ENCODE assay signal across 17 cellular contexts in the genomic region with DNA sequence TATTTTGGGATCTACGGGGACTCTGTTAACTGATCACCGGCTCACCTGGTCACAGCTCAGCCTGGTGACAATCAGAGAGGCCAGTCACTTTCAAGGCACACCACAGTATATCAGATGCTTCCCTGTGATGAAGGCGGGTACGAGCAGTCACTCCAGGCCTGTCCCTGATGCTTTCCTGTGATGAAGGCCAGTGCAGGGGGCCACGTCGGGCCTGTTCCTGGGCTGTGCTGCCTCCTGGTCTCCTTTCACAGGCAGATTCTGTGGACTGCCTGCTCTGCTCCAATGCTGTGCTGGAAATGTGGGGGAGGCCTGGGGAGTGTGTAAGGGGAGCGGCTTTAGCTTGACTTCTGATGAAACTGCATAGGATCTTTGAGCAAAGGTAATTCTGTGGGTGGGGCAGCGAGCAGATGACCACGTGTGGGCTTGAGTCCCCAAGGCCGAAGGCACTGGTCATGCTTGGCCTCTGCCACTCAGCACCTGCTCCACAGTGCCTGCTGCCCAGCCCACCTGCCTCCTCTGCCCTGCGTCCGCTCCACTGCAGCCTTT.
A peak's percentile ranks its signal among the peaks of the same experiment; 100 is the strongest.
DNase-seq lines count a peak whose midpoint lies in the region; ATAC-seq, FAIRE-seq and TF ChIP-seq lines count a peak whose summit lies in the region.
"Had no signal": no experiment of that assay in that cellular context is flagged by ENCODE, and none has a peak within 500 bp of the region (broad histone marks: within the 10 kb centered on the region; RNA-seq: fewer than 3 reads in every experiment).

No MANE protein-coding gene starts in this region.

- H3K27ac ChIP-seq in left ventricle myocardium inferior (replicated peaks) = no peak overlapping the region
- no peak overlapping the region for H3K27ac ChIP-seq in mesenchymal stem cell (ENCODE audit: low read length, poor library complexity, severe bottlenecking)
- no peak overlapping the region for H3K27ac ChIP-seq in HepG2 (ENCODE audit: extremely low read length, insufficient read depth, low read length)
- H3K27ac ChIP-seq: BLaER1 had no signal

- TF ChIP-seq RAD21 in HepG2 (CRISPR knock-in tag; IDR thresholded peaks at IDR 0.05) = no peak

- H4K20me1 ChIP-seq in HepG2 (ENCODE audit: insufficient read depth, low read length) = no peaks in the 10 kb centered on the region
- H4K20me1 ChIP-seq: BLaER1 had no signal

- no peak overlapping the region for H3K27ac Mint-ChIP-seq in chondrocyte (ENCODE audit: unreplicated experiment)
- peak overlapping the region; percentile 5 for H3K27ac Mint-ChIP-seq in type B pancreatic cell
- H3K27ac Mint-ChIP-seq: CD14-positive monocyte; CD4-positive, alpha-beta memory T cell had no signal

- H2AK5ac ChIP-seq in mesenchymal stem cell (ENCODE audit: low read length, severe bottlenecking) = no peak overlapping the region

- peak; percentile 16 for DNase-seq in Right ventricle myocardium inferior (ENCODE audit: missing footprints)
- DNase-seq in left ventricle myocardium inferior = no peak
- peak; percentile 64 for DNase-seq in chondrocyte (ENCODE audit: low spot score)
- no peak for DNase-seq in mesenchymal stem cell
- no peak for DNase-seq in type B pancreatic cell (ENCODE audit: extremely low spot score, unreplicated experiment)
- no peak for DNase-seq in HepG2 (ENCODE audit: low spot score)
- DNase-seq in GOT3 (lab: John Stamatoyannopoulos, UW) = no peak
- DNase-seq: 8988T; CD4-positive, alpha-beta memory T cell; DMS153; DMS79 treated with DMSO at 0.1 percent for 48 hours; GF-D8 had no signal

- H3K79me2 ChIP-seq in HepG2 (ENCODE audit: insufficient read depth, low read length) = no peaks in the 10 kb centered on the region

- TF ChIP-seq CTCF in left ventricle myocardium inferior (IDR thresholded peaks at IDR 0.05; ENCODE audit: borderline replicate concordance) (no peak), chondrocyte (IDR thresholded peaks at IDR 0.05) (no peak), type B pancreatic cell (conservative IDR thresholded peaks at IDR 0.05) (no peak), HepG2 (CRISPR knock-in tag; IDR thresholded peaks at IDR 0.05) (no peak)

- H3K36me3 ChIP-seq in left ventricle myocardium inferior = no peaks in the 10 kb centered on the region
- H3K36me3 ChIP-seq in mesenchymal stem cell (ENCODE audit: control insufficient read depth in 1 of 2, insufficient read depth in 2 of 2, low read depth in 1 of 2, low read length in 2 of 2) = no peaks in the 10 kb centered on the region
- H3K36me3 ChIP-seq in HepG2 (replicated peaks in 1 of 2; ENCODE audit: control insufficient read depth in 1 of 2, insufficient read depth in 2 of 2, low read length in 2 of 2) = no peaks in the 10 kb centered on the region
- H3K36me3 ChIP-seq: BLaER1, HAP-1 had no signal

- H3K4me2 ChIP-seq in mesenchymal stem cell (ENCODE audit: low read length, poor library complexity, severe bottlenecking) (no peak overlapping the region), HepG2 (ENCODE audit: low read depth, low read length) (no peak overlapping the region)
- H3K4me2 ChIP-seq: BLaER1 had no signal

- H3K9me3 ChIP-seq in left ventricle myocardium inferior (replicated peaks) = no peaks in the 10 kb centered on the region
- no peaks in the 10 kb centered on the region for H3K9me3 ChIP-seq in mesenchymal stem cell (ENCODE audit: control insufficient read depth, low read length)
- no peaks in the 10 kb centered on the region for H3K9me3 ChIP-seq in HepG2 (ENCODE audit: low read length)
- H3K9me3 ChIP-seq: BLaER1, HAP-1 had no signal

- H4K8ac ChIP-seq in mesenchymal stem cell (ENCODE audit: low read length) = peak overlapping the region; percentile 46

- H3K4me1 Mint-ChIP-seq in chondrocyte (ENCODE audit: low read depth) = no peaks in the 10 kb centered on the region
- peaks cover 13% of the 10 kb centered on the region for H3K4me1 Mint-ChIP-seq in type B pancreatic cell (ENCODE audit: unreplicated experiment)
- H3K4me1 Mint-ChIP-seq: CD14-positive monocyte; CD4-positive, alpha-beta memory T cell had no signal

- H2BK15ac ChIP-seq in mesenchymal stem cell (ENCODE audit: low read depth, poor library complexity, severe bottlenecking) = no peak overlapping the region

- POLR2A ChIA-PET in HepG2 (lab: Yijun Ruan, JAX) = no interaction called here

- intact Hi-C loops in Right ventricle myocardium inferior (cut with DNase I) = no loop called here
- intact Hi-C loops in left ventricle myocardium inferior (cut with micrococcal nuclease) = no loop called here
- intact Hi-C loops in HepG2 (cut with micrococcal nuclease; ENCODE audit: unreplicated experiment) = no loop called here

- BruUV-seq in HepG2 (replicated peaks; lab: Mats Ljungman, UMichigan) = no TSS peak

- no peak overlapping the region for H2BK5ac ChIP-seq in mesenchymal stem cell (ENCODE audit: low read depth, low read length, poor library complexity, severe bottlenecking)

- no peak for FAIRE-seq in HepG2 (lab: Jason Lieb, UNC)
- FAIRE-seq: GM19239 had no signal

- CTCF ChIA-PET in HepG2 (lab: Yijun Ruan, JAX; ENCODE audit: low intra/inter-chr PET ratio, low total read pairs) = no interaction called here

- ATAC-seq in Right ventricle myocardium inferior (no peak), HepG2 (no peak), GM18498 (IDR thresholded peaks at IDR 0.05; ENCODE audit: unreplicated experiment) (no peak)

- no peak overlapping the region for H2BK12ac ChIP-seq in mesenchymal stem cell (ENCODE audit: low read length in 2 of 2)

- H3K9me3 Mint-ChIP-seq in chondrocyte (ENCODE audit: low read depth) = no peaks in the 10 kb centered on the region
- no peaks in the 10 kb centered on the region for H3K9me3 Mint-ChIP-seq in type B pancreatic cell

- H3K9ac ChIP-seq in mesenchymal stem cell (ENCODE audit: low read length) = no peak overlapping the region
- no peak overlapping the region for H3K9ac ChIP-seq in HepG2 (ENCODE audit: insufficient read depth, low read depth, low read length)
- H3K9ac ChIP-seq: BLaER1 had no signal

- no peaks in the 10 kb centered on the region for H3K36me3 Mint-ChIP-seq in chondrocyte (ENCODE audit: low read depth)
- no peaks in the 10 kb centered on the region for H3K36me3 Mint-ChIP-seq in type B pancreatic cell
- H3K36me3 Mint-ChIP-seq: CD14-positive monocyte; CD4-positive, alpha-beta memory T cell had no signal

- H3K4me3 Mint-ChIP-seq in chondrocyte (ENCODE audit: unreplicated experiment) (no peak overlapping the region), type B pancreatic cell (no peak overlapping the region)
- H3K4me3 Mint-ChIP-seq: CD14-positive monocyte; CD4-positive, alpha-beta memory T cell had no signal

- no peak overlapping the region for H3K4ac ChIP-seq in mesenchymal stem cell (ENCODE audit: low read depth in 1 of 2, low read length in 2 of 2)

- H3K79me1 ChIP-seq in mesenchymal stem cell (replicated peaks; ENCODE audit: low read length, poor library complexity, severe bottlenecking) = peaks cover 2% of the 10 kb centered on the region

- no peaks in the 10 kb centered on the region for H3K4me1 ChIP-seq in left ventricle myocardium inferior
- peaks cover 1% of the 10 kb centered on the region for H3K4me1 ChIP-seq in mesenchymal stem cell (ENCODE audit: control insufficient read depth, insufficient read depth, low read depth, low read length)
- H3K4me1 ChIP-seq in HepG2 (ENCODE audit: insufficient read depth, low read length) = no peaks in the 10 kb centered on the region
- H3K4me1 ChIP-seq: BLaER1, HAP-1 had no signal

- TF ChIP-seq EP300 in HepG2 (IDR thresholded peaks at IDR 0.05; ENCODE audit: low read depth in 2 of 2, low read length in 2 of 2) (no peak), HepG2 (CRISPR knock-in tag; IDR thresholded peaks at IDR 0.05; ENCODE audit: borderline replicate concordance) (no peak)

- H3K4me3 ChIP-seq in left ventricle myocardium inferior = no peak overlapping the region
- no peak overlapping the region for H3K4me3 ChIP-seq in mesenchymal stem cell (ENCODE audit: insufficient read depth in 1 of 2, low read depth in 1 of 2, low read length in 2 of 2)
- no peak overlapping the region for H3K4me3 ChIP-seq in HepG2 (replicated peaks in 1 of 3; ENCODE audit: insufficient read depth in 1 of 3, low read depth in 2 of 3, low read length in 3 of 3)
- H3K4me3 ChIP-seq: BLaER1, HAP-1 had no signal

- no peak overlapping the region for H2BK120ac ChIP-seq in mesenchymal stem cell (ENCODE audit: low read depth, low read length)

- no peak overlapping the region for H3K14ac ChIP-seq in mesenchymal stem cell (ENCODE audit: low read length in 2 of 2)

- H2AFZ ChIP-seq in mesenchymal stem cell (ENCODE audit: low read depth, low read length) (no peak overlapping the region), HepG2 (ENCODE audit: low read length) (no peak overlapping the region)

- H4K91ac ChIP-seq in mesenchymal stem cell (ENCODE audit: low read length) = no peak overlapping the region

- no peak for TF ChIP-seq POLR2A in HepG2 (IDR thresholded peaks at IDR 0.05; ENCODE audit: insufficient read depth in 1 of 2, low read depth in 2 of 2, low read length in 2 of 2)

- 87% methylated on average over 12 of the region's 12 CpGs for WGBS in mesenchymal stem cell
- WGBS in HepG2 (ENCODE audit: low lambda C conversion rate) = 4% methylated on average over 10 of the region's 12 CpGs

- no peak overlapping the region for H3K23ac ChIP-seq in mesenchymal stem cell (ENCODE audit: low read length in 2 of 2)

- H3K27me3 Mint-ChIP-seq in chondrocyte (ENCODE audit: low read depth) (peaks cover 15% of the 10 kb centered on the region), type B pancreatic cell (peaks cover 19% of the 10 kb centered on the region)

- H3K27me3 ChIP-seq in left ventricle myocardium inferior (ENCODE audit: low read depth) (peaks cover 75% of the 10 kb centered on the region), mesenchymal stem cell (ENCODE audit: control insufficient read depth in 1 of 2, insufficient read depth in 1 of 2, low read length in 2 of 2) (peaks cover 4 to 20% of the 10 kb centered on the region in 2 experiments), HepG2 (ENCODE audit: control insufficient read depth in 1 of 2, insufficient read depth in 2 of 2, low read length in 2 of 2) (peaks cover 23 to 71% of the 10 kb centered on the region in 2 experiments)
- H3K27me3 ChIP-seq: BLaER1 had no signal

- no peak overlapping the region for H3K18ac ChIP-seq in mesenchymal stem cell (ENCODE audit: low read depth in 1 of 2, low read length in 2 of 2)

- in situ Hi-C loops in HepG2 (cut with HindIII; ENCODE audit: extremely low pct_ligation_motif_present, low pct_unique_long_range_greater_than_20kb) = no loop called here

TF ChIP-seq in HepG2, 621 proteins besides CTCF, POLR2A, EP300 and RAD21 (continues in another document):
- TF ChIP-seq PPARG (CRISPR knock-in tag; conservative IDR thresholded peaks at IDR 0.05) = no peak
- no peak for TF ChIP-seq FOXO4 (CRISPR knock-in tag; conservative IDR thresholded peaks at IDR 0.05)

Comparison
In these comparisons a context has a peak if more than half of its experiments do, and no peak if none do; other contexts are left out.
1. DNase-seq: peak in Right ventricle myocardium inferior (single experiment) and chondrocyte (single experiment); none in left ventricle myocardium inferior (single experiment), mesenchymal stem cell (single experiment), type B pancreatic cell (single experiment), HepG2 (single experiment) and GOT3 (single experiment).